ENCODE assay signal across 1 cellular context in genomic region chr6:39309942-39310531, GRCh38.
TF ChIP-seq lines count a peak whose summit lies in the region.

No MANE protein-coding gene starts in this region.

TF ChIP-seq in HepG2, 621 proteins besides CTCF, POLR2A, EP300 and RAD21 (continued from another document and continues in another):
- no peak for TF ChIP-seq MAZ (IDR thresholded peaks at IDR 0.05; ENCODE audit: borderline replicate concordance, low read depth, low read length)
- TF ChIP-seq MAZ (CRISPR knock-in tag; IDR thresholded peaks at IDR 0.05; ENCODE audit: low read depth), result no peak
- TF ChIP-seq DMAP1 (CRISPR knock-in tag; IDR thresholded peaks at IDR 0.05), result no peak
- TF ChIP-seq ZNF24 (IDR thresholded peaks at IDR 0.05), result no peak
- peak; percentile 96 for TF ChIP-seq STAG1 (CRISPR knock-in tag; IDR thresholded peaks at IDR 0.05)
- TF ChIP-seq ZNF710 (CRISPR knock-in tag; IDR thresholded peaks at IDR 0.05; ENCODE audit: borderline replicate concordance), result no peak
- no peak for TF ChIP-seq PAWR (CRISPR knock-in tag; IDR thresholded peaks at IDR 0.05; ENCODE audit: borderline replicate concordance)
- TF ChIP-seq SRF (IDR thresholded peaks at IDR 0.05; ENCODE audit: low read depth, low read length), result no peak
- TF ChIP-seq KAT2B (IDR thresholded peaks at IDR 0.05; ENCODE audit: borderline replicate concordance, low read depth, low read length), result no peak
- no peak for TF ChIP-seq ZFP1 (CRISPR knock-in tag; IDR thresholded peaks at IDR 0.05)
- no peak for TF ChIP-seq KAT8 (CRISPR knock-in tag; IDR thresholded peaks at IDR 0.05)
- TF ChIP-seq NFKB2 (CRISPR knock-in tag; IDR thresholded peaks at IDR 0.05; ENCODE audit: borderline replicate concordance), result no peak; the same call in 1 of the 2 replicates
- TF ChIP-seq SMAD3 (CRISPR knock-in tag; IDR thresholded peaks at IDR 0.05), result no peak
- 0 out of 2 replicates have a peak, but pooled peaks have one; percentile 24 for TF ChIP-seq ZNF605 (CRISPR knock-in tag; IDR thresholded peaks at IDR 0.05)
- TF ChIP-seq ZNF10 (CRISPR knock-in tag; IDR thresholded peaks at IDR 0.05; ENCODE audit: borderline replicate concordance, low read depth), result no peak
- TF ChIP-seq HOXA5 (CRISPR knock-in tag; IDR thresholded peaks at IDR 0.05), result no peak
- TF ChIP-seq ELF4 (CRISPR knock-in tag; IDR thresholded peaks at IDR 0.05; ENCODE audit: borderline replicate concordance), result no peak
- no peak for TF ChIP-seq ETV6 (CRISPR knock-in tag; conservative IDR thresholded peaks at IDR 0.05)
- no peak for TF ChIP-seq IKZF4 (CRISPR knock-in tag; IDR thresholded peaks at IDR 0.05; ENCODE audit: borderline replicate concordance, low read depth, not compliant biosample characterization)
- no peak for TF ChIP-seq ZNF557 (CRISPR knock-in tag; IDR thresholded peaks at IDR 0.05)
- TF ChIP-seq ZNF644 (CRISPR knock-in tag; IDR thresholded peaks at IDR 0.05; ENCODE audit: low read depth), result no peak
- no peak for TF ChIP-seq DR1 (CRISPR knock-in tag; IDR thresholded peaks at IDR 0.05)
- no peak for TF ChIP-seq JARID2 (CRISPR knock-in tag; IDR thresholded peaks at IDR 0.05; ENCODE audit: insufficient replicate concordance)
- TF ChIP-seq ZBTB20 (CRISPR knock-in tag; IDR thresholded peaks at IDR 0.05; ENCODE audit: borderline replicate concordance, low read depth), result no peak
- TF ChIP-seq IRX3 (CRISPR knock-in tag; IDR thresholded peaks at IDR 0.05; ENCODE audit: borderline replicate concordance, low read depth), result no peak
- TF ChIP-seq CEBPZ (IDR thresholded peaks at IDR 0.05; ENCODE audit: low read length), result no peak
- TF ChIP-seq SRY (CRISPR knock-in tag; IDR thresholded peaks at IDR 0.05), result 0 out of 2 replicates have a peak, but pooled peaks have one; percentile 35
- TF ChIP-seq HNF4G (IDR thresholded peaks at IDR 0.05; ENCODE audit: borderline replicate concordance, low read depth, low read length), result no peak
- TF ChIP-seq HNF4G (CRISPR knock-in tag; IDR thresholded peaks at IDR 0.05; ENCODE audit: borderline replicate concordance, low read depth), result no peak
- TF ChIP-seq NFE2L1 (CRISPR knock-in tag; IDR thresholded peaks at IDR 0.05; ENCODE audit: borderline replicate concordance), result no peak
- TF ChIP-seq ZNF615 (CRISPR knock-in tag; IDR thresholded peaks at IDR 0.05; ENCODE audit: borderline replicate concordance), result no peak
- no peak for TF ChIP-seq PHF8 (CRISPR knock-in tag; IDR thresholded peaks at IDR 0.05)
- TF ChIP-seq, protein P1, sequence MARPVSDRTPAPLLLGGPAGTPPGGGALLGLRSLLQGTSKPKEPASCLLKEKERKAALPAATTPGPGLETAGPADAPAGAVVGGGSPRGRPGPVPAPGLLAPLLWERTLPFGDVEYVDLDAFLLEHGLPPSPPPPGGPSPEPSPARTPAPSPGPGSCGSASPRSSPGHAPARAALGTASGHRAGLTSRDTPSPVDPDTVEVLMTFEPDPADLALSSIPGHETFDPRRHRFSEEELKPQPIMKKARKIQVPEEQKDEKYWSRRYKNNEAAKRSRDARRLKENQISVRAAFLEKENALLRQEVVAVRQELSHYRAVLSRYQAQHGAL (CRISPR knock-in tag; IDR thresholded peaks at IDR 0.05; ENCODE audit: not compliant biosample characterization), result no peak
- TF ChIP-seq ZNF496 (CRISPR knock-in tag; IDR thresholded peaks at IDR 0.05; ENCODE audit: insufficient replicate concordance), result no peak
- no peak for TF ChIP-seq ZNF234 (CRISPR knock-in tag; conservative IDR thresholded peaks at IDR 0.05)
- TF ChIP-seq, protein P2, sequence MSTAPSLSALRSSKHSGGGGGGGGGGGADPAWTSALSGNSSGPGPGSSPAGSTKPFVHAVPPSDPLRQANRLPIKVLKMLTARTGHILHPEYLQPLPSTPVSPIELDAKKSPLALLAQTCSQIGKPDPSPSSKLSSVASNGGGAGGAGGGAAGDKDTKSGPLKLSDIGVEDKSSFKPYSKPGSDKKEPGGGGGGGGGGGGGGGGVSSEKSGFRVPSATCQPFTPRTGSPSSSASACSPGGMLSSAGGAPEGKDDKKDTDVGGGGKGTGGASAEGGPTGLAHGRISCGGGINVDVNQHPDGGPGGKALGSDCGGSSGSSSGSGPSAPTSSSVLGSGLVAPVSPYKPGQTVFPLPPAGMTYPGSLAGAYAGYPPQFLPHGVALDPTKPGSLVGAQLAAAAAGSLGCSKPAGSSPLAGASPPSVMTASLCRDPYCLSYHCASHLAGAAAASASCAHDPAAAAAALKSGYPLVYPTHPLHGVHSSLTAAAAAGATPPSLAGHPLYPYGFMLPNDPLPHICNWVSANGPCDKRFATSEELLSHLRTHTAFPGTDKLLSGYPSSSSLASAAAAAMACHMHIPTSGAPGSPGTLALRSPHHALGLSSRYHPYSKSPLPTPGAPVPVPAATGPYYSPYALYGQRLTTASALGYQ (CRISPR knock-in tag; IDR thresholded peaks at IDR 0.05), result no peak
- no peak for TF ChIP-seq NFE2 (CRISPR knock-in tag; IDR thresholded peaks at IDR 0.05)
- no peak for TF ChIP-seq NR2F6 (IDR thresholded peaks at IDR 0.05)
- TF ChIP-seq NR2F6 (CRISPR knock-in tag; IDR thresholded peaks at IDR 0.05), result no peak
- TF ChIP-seq MIER2 (CRISPR knock-in tag; IDR thresholded peaks at IDR 0.05), result no peak
- TF ChIP-seq ATRX (CRISPR knock-in tag; IDR thresholded peaks at IDR 0.05; ENCODE audit: borderline replicate concordance), result no peak
- TF ChIP-seq ELF1 (CRISPR knock-in tag; IDR thresholded peaks at IDR 0.05), result no peak
- no peak for TF ChIP-seq RELA (CRISPR knock-in tag; IDR thresholded peaks at IDR 0.05)
- TF ChIP-seq ZFAT (CRISPR knock-in tag; conservative IDR thresholded peaks at IDR 0.05), result no peak
- peak; percentile 39 for TF ChIP-seq ZFP36 (IDR thresholded peaks at IDR 0.05; ENCODE audit: borderline replicate concordance, low read depth, low read length, partially characterized antibody)
- no peak for TF ChIP-seq THAP9 (CRISPR knock-in tag; IDR thresholded peaks at IDR 0.05; ENCODE audit: borderline replicate concordance)
- no peak for TF ChIP-seq ZNF766 (CRISPR knock-in tag; IDR thresholded peaks at IDR 0.05; ENCODE audit: borderline replicate concordance)
- TF ChIP-seq ZNF709 (CRISPR knock-in tag; IDR thresholded peaks at IDR 0.05), result no peak
- no peak for TF ChIP-seq SRSF4 (IDR thresholded peaks at IDR 0.05; ENCODE audit: low read depth, low read length, poor library complexity, severe bottlenecking)
- TF ChIP-seq, protein P3, sequence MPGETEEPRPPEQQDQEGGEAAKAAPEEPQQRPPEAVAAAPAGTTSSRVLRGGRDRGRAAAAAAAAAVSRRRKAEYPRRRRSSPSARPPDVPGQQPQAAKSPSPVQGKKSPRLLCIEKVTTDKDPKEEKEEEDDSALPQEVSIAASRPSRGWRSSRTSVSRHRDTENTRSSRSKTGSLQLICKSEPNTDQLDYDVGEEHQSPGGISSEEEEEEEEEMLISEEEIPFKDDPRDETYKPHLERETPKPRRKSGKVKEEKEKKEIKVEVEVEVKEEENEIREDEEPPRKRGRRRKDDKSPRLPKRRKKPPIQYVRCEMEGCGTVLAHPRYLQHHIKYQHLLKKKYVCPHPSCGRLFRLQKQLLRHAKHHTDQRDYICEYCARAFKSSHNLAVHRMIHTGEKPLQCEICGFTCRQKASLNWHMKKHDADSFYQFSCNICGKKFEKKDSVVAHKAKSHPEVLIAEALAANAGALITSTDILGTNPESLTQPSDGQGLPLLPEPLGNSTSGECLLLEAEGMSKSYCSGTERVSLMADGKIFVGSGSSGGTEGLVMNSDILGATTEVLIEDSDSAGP (CRISPR knock-in tag; IDR thresholded peaks at IDR 0.05; ENCODE audit: borderline replicate concordance), result no peak
- TF ChIP-seq ZNF563 (CRISPR knock-in tag; IDR thresholded peaks at IDR 0.05), result no peak
- no peak for TF ChIP-seq ZNF446 (CRISPR knock-in tag; IDR thresholded peaks at IDR 0.05)
- TF ChIP-seq FOXA3 (CRISPR knock-in tag; IDR thresholded peaks at IDR 0.05), result no peak
- peak; percentile 88 for TF ChIP-seq SMC3 (IDR thresholded peaks at IDR 0.05; ENCODE audit: low read length)
- no peak for TF ChIP-seq E2F1 (CRISPR knock-in tag; IDR thresholded peaks at IDR 0.05)
- TF ChIP-seq XRCC5 (optimal IDR thresholded peaks at IDR 0.05; ENCODE audit: low read length), result peak; percentile 77
- TF ChIP-seq KDM2A (CRISPR knock-in tag; IDR thresholded peaks at IDR 0.05; ENCODE audit: borderline replicate concordance, low read depth), result peak; percentile 38; the same call in 1 of the 2 replicates
- no peak for TF ChIP-seq ZNF362 (CRISPR knock-in tag; IDR thresholded peaks at IDR 0.05; ENCODE audit: borderline replicate concordance)
